26 cellular contexts compared by ENCODE assay signal in the genomic region with DNA sequence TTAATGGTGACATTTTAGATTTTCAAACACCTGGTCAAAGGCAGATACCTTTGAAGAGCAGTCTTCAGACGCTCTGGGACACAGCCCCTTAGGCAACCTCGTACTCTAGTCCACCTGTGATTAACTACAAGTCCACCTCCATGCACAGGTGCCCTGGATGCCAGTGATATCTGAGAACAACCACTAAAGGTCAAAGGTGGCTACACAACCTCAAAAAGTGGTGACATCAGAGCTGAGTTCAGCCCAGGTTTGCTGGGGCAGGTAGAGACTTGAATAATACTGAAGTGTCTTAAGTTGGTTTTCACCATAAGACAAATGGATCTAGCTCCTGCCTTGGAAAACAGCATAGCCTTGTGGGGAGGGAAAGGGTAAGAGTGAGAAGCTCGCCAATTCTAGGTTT.
"Had no signal": no experiment of that assay in that cellular context is flagged by ENCODE, and none has a peak within 500 bp of the region (broad histone marks: within the 10 kb centered on the region; RNA-seq: fewer than 3 reads in every experiment).

No MANE protein-coding gene starts in this region.

- H3K4me1 Mint-ChIP-seq: activated naive CD8-positive, alpha-beta T cell treated with anti-CD3 and anti-CD28 coated beads for 36 hours; activated T-helper 17 cell treated with anti-CD3 and anti-CD28 coated beads, Interleukin-2, amount 50 U/mL, for 72 hours had no signal

- DNase-seq: activated CD4-positive, alpha-beta T cell treated with anti-CD3 and anti-CD28 coated beads, Interleukin-2, amount 10 ng/mL, durations not matched to agents 24 days and 14 days; activated CD4-positive, alpha-beta T cell treated with anti-CD3 and anti-CD28 coated beads, Interleukin-2, amount 50 U/mL, for 4 hours; activated CD8-positive, alpha-beta T cell treated with anti-CD3 and anti-CD28 coated beads for 36 hours; activated effector memory CD4-positive, alpha-beta T cell treated with anti-CD3 and anti-CD28 coated beads, Interleukin-2, amount 50 U/mL, for 16 hours; activated naive CD4-positive, alpha-beta T cell; activated naive CD4-positive, alpha-beta T cell treated with anti-CD3 and anti-CD28 coated beads, Interleukin-2, amount 50 U/mL, for 16 hours; activated naive CD8-positive, alpha-beta T cell treated with anti-CD3 and anti-CD28 coated beads for 36 hours; activated T-cell treated with anti-CD3 and anti-CD28 coated beads, Interleukin-2, amount 50 U/mL, for 1 hour; activated T-cell treated with anti-CD3 and anti-CD28 coated beads, Interleukin-2, amount 50 U/mL, for 72 hours; amniotic stem cell; aorta; brain microvascular endothelial cell; NCI-H1105; NCI-H1417 treated with DMSO at 0.1 percent for 48 hours; NCI-H187 treated with DMSO at 0.1 percent for 48 hours; NCI-H2081; NCI-H345; NCI-H524 treated with DMSO at 0.1 percent for 48 hours; PC-9; SHP77; SJCRH30 had no signal

- H3K9ac ChIP-seq: KMS-11 had no signal

- H3K27ac Mint-ChIP-seq: activated CD4-positive, alpha-beta T cell treated with anti-CD3 and anti-CD28 coated beads, Interleukin-2, amount 10 ng/mL, durations not matched to agents 24 days and 14 days; activated CD8-positive, alpha-beta T cell treated with anti-CD3 and anti-CD28 coated beads for 36 hours; activated naive CD8-positive, alpha-beta T cell treated with anti-CD3 and anti-CD28 coated beads for 36 hours; activated T-cell treated with anti-CD3 and anti-CD28 coated beads, Interleukin-2, amount 50 U/mL, for 72 hours; activated T-helper 17 cell treated with anti-CD3 and anti-CD28 coated beads, Interleukin-2, amount 50 U/mL, for 72 hours; T-helper 1 cell treated with Interleukin-12 subunit alpha and Interleukin-12 subunit beta and Interleukin-4 antibody, amounts not matched to agents 30 μg/mL and 1 μg/mL, for 36 hours; T-helper 2 cell treated with Interferon-gamma antibody and Interleukin-4, amounts not matched to agents 5 μg/mL and 100 μg/mL, for 36 hours had no signal

- H3K4me1 ChIP-seq: SJCRH30 had no signal

- H3K36me3 Mint-ChIP-seq: activated naive CD8-positive, alpha-beta T cell treated with anti-CD3 and anti-CD28 coated beads for 36 hours had no signal

- H3K27me3 ChIP-seq: brain microvascular endothelial cell, SJCRH30 had no signal

- H2AFZ ChIP-seq: PC-9 had no signal

- H3K9me3 ChIP-seq: SJCRH30 had no signal

- H3K4me3 ChIP-seq: PC-9, SJCRH30, SK-N-MC had no signal

- H3K4me3 Mint-ChIP-seq: activated CD4-positive, alpha-beta T cell treated with anti-CD3 and anti-CD28 coated beads, Interleukin-2, amount 10 ng/mL, durations not matched to agents 24 days and 14 days; activated CD8-positive, alpha-beta T cell treated with anti-CD3 and anti-CD28 coated beads for 36 hours; activated naive CD8-positive, alpha-beta T cell treated with anti-CD3 and anti-CD28 coated beads for 36 hours; activated T-cell treated with anti-CD3 and anti-CD28 coated beads, Interleukin-2, amount 50 U/mL, for 72 hours; activated T-helper 17 cell treated with anti-CD3 and anti-CD28 coated beads, Interleukin-2, amount 50 U/mL, for 72 hours; T-helper 1 cell treated with Interleukin-12 subunit alpha and Interleukin-12 subunit beta and Interleukin-4 antibody, amounts not matched to agents 30 μg/mL and 1 μg/mL, for 36 hours; T-helper 2 cell treated with Interferon-gamma antibody and Interleukin-4, amounts not matched to agents 5 μg/mL and 100 μg/mL, for 36 hours had no signal

- ATAC-seq: activated CD8-positive, alpha-beta T cell treated with anti-CD3 and anti-CD28 coated beads for 36 hours; activated T-cell treated with anti-CD3 and anti-CD28 coated beads, Interleukin-2, amount 50 U/mL, for 72 hours; activated T-helper 17 cell treated with anti-CD3 and anti-CD28 coated beads, Interleukin-2, amount 50 U/mL, for 72 hours had no signal

- H3K27me3 Mint-ChIP-seq: activated CD8-positive, alpha-beta T cell treated with anti-CD3 and anti-CD28 coated beads for 36 hours; activated naive CD8-positive, alpha-beta T cell treated with anti-CD3 and anti-CD28 coated beads for 36 hours; activated T-helper 17 cell treated with anti-CD3 and anti-CD28 coated beads, Interleukin-2, amount 50 U/mL, for 72 hours had no signal

- H3K27ac ChIP-seq: brain microvascular endothelial cell, KMS-11, PC-9, SJCRH30, SK-N-MC had no signal

- H3K9me3 Mint-ChIP-seq: activated CD8-positive, alpha-beta T cell treated with anti-CD3 and anti-CD28 coated beads for 36 hours; activated naive CD8-positive, alpha-beta T cell treated with anti-CD3 and anti-CD28 coated beads for 36 hours; activated T-helper 17 cell treated with anti-CD3 and anti-CD28 coated beads, Interleukin-2, amount 50 U/mL, for 72 hours; T-helper 1 cell treated with Interleukin-12 subunit alpha and Interleukin-12 subunit beta and Interleukin-4 antibody, amounts not matched to agents 30 μg/mL and 1 μg/mL, for 36 hours; T-helper 2 cell treated with Interferon-gamma antibody and Interleukin-4, amounts not matched to agents 5 μg/mL and 100 μg/mL, for 36 hours had no signal

- H3K36me3 ChIP-seq: brain microvascular endothelial cell, SJCRH30 had no signal

- H3K4me2 ChIP-seq: KMS-11, PC-9 had no signal
